Comparison of ENCODE assay signal across 17 cellular contexts in the genomic region with DNA sequence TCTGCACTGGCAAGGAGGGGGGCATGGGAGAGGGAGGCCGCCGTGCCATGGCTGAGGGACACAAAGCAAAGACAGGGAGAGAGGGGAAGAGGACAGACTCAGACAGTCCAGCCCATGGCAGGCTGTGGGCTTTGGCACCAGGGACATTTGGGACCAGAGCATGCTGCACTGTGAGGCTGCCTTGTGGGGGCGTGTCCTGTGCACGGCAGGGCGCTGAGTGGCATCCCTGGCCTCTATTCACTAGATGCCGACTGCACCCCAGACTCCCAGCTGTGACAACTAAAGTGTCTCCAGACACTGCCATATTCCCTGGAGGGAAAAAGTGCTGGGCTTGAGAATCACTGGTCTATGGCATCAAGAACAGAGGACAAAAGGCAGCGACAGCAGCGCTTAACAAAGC. TPM values are rescaled to one million over a fixed set of nuclear protein-coding genes. Genes with fewer than 3 reads are reported as not detected.
DNase-seq lines count a peak whose midpoint lies in the region; ATAC-seq, FAIRE-seq and TF ChIP-seq lines count a peak whose summit lies in the region.
"Had no signal": no experiment of that assay in that cellular context is flagged by ENCODE, and none has a peak within 500 bp of the region (broad histone marks: within the 10 kb centered on the region; RNA-seq: fewer than 3 reads in every experiment).

No MANE protein-coding gene starts in this region.

- no peak for ATAC-seq in pancreas
- ATAC-seq: K562 had no signal

- peak; percentile 9 for DNase-seq in NCI-H2227 (lab: John Stamatoyannopoulos, UW; ENCODE audit: unreplicated experiment)
- no peak for DNase-seq in NCI-H2227 treated with DMSO at 0.1 percent for 48 hours (lab: John Stamatoyannopoulos, UW)
- DNase-seq in NCI-H69 (lab: John Stamatoyannopoulos, UW), result peak; percentile 69
- peak; percentile 45 for DNase-seq in kidney
- DNase-seq in NCI-H510A treated with DMSO at 0.1 percent for 48 hours (lab: John Stamatoyannopoulos, UW), result no peak
- no peak for DNase-seq in cortex of kidney (lab: John Stamatoyannopoulos, UW)
- no peak for DNase-seq in pancreas
- no peak for DNase-seq in mesenteric fat pad (ENCODE audit: low spot score)
- DNase-seq: Caco-2; NCI-H1092; NCI-H187; NCI-H526 treated with DMSO at 0.1 percent for 48 hours; NK-92 treated with Interleukin-12 subunit alpha and Interleukin-12 subunit beta, amount 100 ng/mL, for 24 hours; OCI-M1 had no signal

- H3K27me3 ChIP-seq in pancreas, result no peaks in the 10 kb centered on the region

- no peaks in the 10 kb centered on the region for H3K9me3 ChIP-seq in kidney (ENCODE audit: control insufficient read depth in 1 of 2, low read length in 2 of 2)
- no peaks in the 10 kb centered on the region for H3K9me3 ChIP-seq in pancreas
- H3K9me3 ChIP-seq: Caco-2 had no signal

- no peak overlapping the region for H3K9ac ChIP-seq in kidney (ENCODE audit: low read length in 2 of 2)

- peaks cover 0 to 6% of the 10 kb centered on the region in 2 donors for H3K36me3 ChIP-seq in kidney (ENCODE audit: control insufficient read depth in 1 of 2, insufficient read depth in 2 of 2, low read length in 2 of 2)
- peaks cover 0 to 3% (median 0%) of the 10 kb centered on the region in 3 donors for H3K36me3 ChIP-seq in pancreas

- H3K4me3 ChIP-seq in kidney (ENCODE audit: low read length in 2 of 2), result no peak overlapping the region
- no peak overlapping the region for H3K4me3 ChIP-seq in pancreas
- H3K4me3 ChIP-seq: K562 had no signal

- no peak for FAIRE-seq in kidney (lab: Jason Lieb, UNC)
- no peak for FAIRE-seq in pancreas (lab: Jason Lieb, UNC)
- FAIRE-seq: GM19239, K562 had no signal

- WGBS in pancreas, 2 donors, result 95% methylated on average over 8 of the region's 8 CpGs

- no peaks in the 10 kb centered on the region for H3K4me1 ChIP-seq in kidney (ENCODE audit: control insufficient read depth in 1 of 2, insufficient read depth in 1 of 2, low read depth in 1 of 2, low read length in 2 of 2)
- H3K4me1 ChIP-seq in pancreas, result peaks cover 11 to 18% (median 16%) of the 10 kb centered on the region in 3 donors

- TF ChIP-seq CTCF in kidney (IDR thresholded peaks at IDR 0.05; ENCODE audit: borderline replicate concordance, extremely low read depth, insufficient read depth), result no peak
- TF ChIP-seq CTCF in pancreas (IDR thresholded peaks at IDR 0.05), result no peak

- intact Hi-C loops in kidney (cut with DNase I), result no loop called here
- intact Hi-C loops in pancreas (cut with DNase I), result no loop called here

- H3K27ac ChIP-seq in kidney (ENCODE audit: low read depth in 2 of 2, low read length in 2 of 2) (no peak overlapping the region), pancreas (no peak overlapping the region)
- H3K27ac ChIP-seq: RWPE1 had no signal

RNA-seq across cellular contexts. Expression of gene PRDM15, which starts 18.5 kb away (rescaled TPM):
- 8.4 TPM for total RNA-seq in kidney
- polyA plus RNA-seq in kidney (ENCODE audit: insufficient read depth, low read depth, low replicate concordance), result 1.3 TPM
- total RNA-seq in pancreas, result 1 to 10 TPM; 1.6 to 3.9 (median 2.9) TPM
- 1 to 10 TPM; 3.7 to 3.9 TPM for polyA plus RNA-seq in pancreas
- total RNA-seq in mesenteric fat pad, result 8.0 TPM

RNA-seq across cellular contexts. Expression of gene C2CD2, which starts 56.1 kb away (rescaled TPM):
- total RNA-seq in kidney (25.6 TPM), pancreas (10 to 100 TPM in 5 of 6 donors, 1 to 10 TPM in 1; 8.0 to 16.8 (median 12.4) TPM), mesenteric fat pad (125 TPM)
- polyA plus RNA-seq in kidney (ENCODE audit: insufficient read depth, low read depth, low replicate concordance) (7.6 TPM), pancreas (1 to 10 TPM; 7.9 to 8.6 TPM)

Comparison
In these comparisons a context has a peak if more than half of its experiments do, and no peak if none do; other contexts are left out.
1. DNase-seq: peak in NCI-H2227 (single experiment), NCI-H69 (single experiment) and kidney (single experiment); none in NCI-H2227 treated with DMSO at 0.1 percent for 48 hours (single experiment), NCI-H510A treated with DMSO at 0.1 percent for 48 hours (single experiment), cortex of kidney (single experiment), pancreas (0 of 6) and mesenteric fat pad (single experiment).